19 cellular contexts compared by ENCODE assay signal in the genomic region with DNA sequence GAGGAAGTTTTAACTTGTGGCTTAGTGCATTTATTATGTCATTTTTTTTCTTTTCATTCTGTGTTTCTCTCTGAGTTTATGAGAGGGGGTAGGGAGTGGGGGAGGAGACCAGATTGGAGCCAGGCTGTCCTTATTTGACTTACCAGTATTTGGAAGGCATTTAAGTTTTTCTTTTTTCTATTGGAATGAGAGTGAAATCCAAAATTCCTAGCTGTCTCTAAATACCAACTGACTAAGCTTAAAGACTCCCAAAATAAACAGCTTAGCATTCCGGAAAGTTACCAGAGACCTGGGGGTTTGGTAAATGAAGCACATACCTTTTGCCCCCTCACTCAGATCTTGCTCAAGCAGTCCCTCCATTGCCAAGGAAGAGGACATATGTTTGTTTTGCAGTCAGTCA.
DNase-seq lines count a peak whose midpoint lies in the region; ATAC-seq and TF ChIP-seq lines count a peak whose summit lies in the region.
"Had no signal": no experiment of that assay in that cellular context is flagged by ENCODE, and none has a peak within 500 bp of the region (broad histone marks: within the 10 kb centered on the region; RNA-seq: fewer than 3 reads in every experiment).

No MANE protein-coding gene starts in this region.

- H3K9ac ChIP-seq in adipocyte (ENCODE audit: low read length): peak overlapping the region; percentile 82

- CTCF ChIA-PET in T-cell (lab: Charles Lee): no interaction called here

- no peak overlapping the region for H3K27ac Mint-ChIP-seq in T-cell
- H3K27ac Mint-ChIP-seq: activated B cell treated with CpG ODN at 0.5 μM for 24 hours; activated naive CD4-positive, alpha-beta T cell treated with anti-CD3 and anti-CD28 coated beads, Interleukin-2, amount 10 ng/mL, durations not matched to agents 7 days and 5 days had no signal

- peak; percentile 83 for DNase-seq in AG20443 (ENCODE audit: low spot score)
- peak; percentile 95 for DNase-seq in adipocyte (ENCODE audit: low read depth)
- peak; percentile 17 for DNase-seq in fibroblast of villous mesenchyme (ENCODE audit: low read depth)
- DNase-seq in renal cortical epithelial cell (ENCODE audit: low read depth): peak; percentile 28
- DNase-seq in BE2C: no peak
- no peak for DNase-seq in T-cell
- DNase-seq in DMS153 treated with DMSO at 0.1 percent for 48 hours (lab: John Stamatoyannopoulos, UW; ENCODE audit: unreplicated experiment): no peak
- DNase-seq: activated B cell treated with CpG ODN at 0.5 μM for 24 hours; activated naive CD4-positive, alpha-beta T cell treated with anti-CD3 and anti-CD28 coated beads, Interleukin-2, amount 10 ng/mL, durations not matched to agents 7 days and 5 days; central memory CD4-positive, alpha-beta T cell; KG1; NCI-H1417; NCI-H526; PC-9; SW 1271 had no signal

- peaks cover 0 to 4% of the 10 kb centered on the region in 2 donors for H3K27me3 Mint-ChIP-seq in T-cell
- H3K27me3 Mint-ChIP-seq: activated naive CD4-positive, alpha-beta T cell treated with anti-CD3 and anti-CD28 coated beads, Interleukin-2, amount 10 ng/mL, durations not matched to agents 7 days and 5 days had no signal

- ATAC-seq in T-cell (replicated peaks in 1 of 4) (no peak), HG03139 (IDR thresholded peaks at IDR 0.05; ENCODE audit: unreplicated experiment) (no peak)
- ATAC-seq: HCT116 had no signal

- H3K4me1 ChIP-seq in adipocyte (ENCODE audit: control insufficient read depth, insufficient read depth, low read length): peaks cover 64% of the 10 kb centered on the region
- H3K4me1 ChIP-seq in BE2C: no peaks in the 10 kb centered on the region

- H3K9me3 ChIP-seq in adipocyte (ENCODE audit: control insufficient read depth, low read length) (no peaks in the 10 kb centered on the region), BE2C (no peaks in the 10 kb centered on the region)
- H3K9me3 ChIP-seq: neutrophil had no signal

- H3K27me3 ChIP-seq in adipocyte (replicated peaks; ENCODE audit: control insufficient read depth, insufficient read depth, low read length) (no peaks in the 10 kb centered on the region), BE2C (no peaks in the 10 kb centered on the region; the same call in 1 of the 2 replicates)

- POLR2A ChIA-PET in T-cell (lab: Charles Lee): no interaction called here

- H3K36me3 Mint-ChIP-seq in T-cell: no peaks in the 10 kb centered on the region
- H3K36me3 Mint-ChIP-seq: activated naive CD4-positive, alpha-beta T cell treated with anti-CD3 and anti-CD28 coated beads, Interleukin-2, amount 10 ng/mL, durations not matched to agents 7 days and 5 days had no signal

- peaks cover 0 to 4% (median 0%) of the 10 kb centered on the region in 3 donors for H3K9me3 Mint-ChIP-seq in T-cell
- H3K9me3 Mint-ChIP-seq: activated B cell treated with CpG ODN at 0.5 μM for 24 hours; activated naive CD4-positive, alpha-beta T cell treated with anti-CD3 and anti-CD28 coated beads, Interleukin-2, amount 10 ng/mL, durations not matched to agents 7 days and 5 days had no signal

- TF ChIP-seq CTCF in fibroblast of villous mesenchyme (IDR thresholded peaks at IDR 0.05; ENCODE audit: insufficient read depth, low read depth, low read length) (no peak), BE2C (IDR thresholded peaks at IDR 0.05; ENCODE audit: low read depth, low read length) (no peak)

- H3K36me3 ChIP-seq in adipocyte (ENCODE audit: control insufficient read depth, insufficient read depth, low read length, severe bottlenecking) (no peaks in the 10 kb centered on the region), BE2C (no peaks in the 10 kb centered on the region)
- H3K36me3 ChIP-seq: neutrophil had no signal

- no peaks in the 10 kb centered on the region for H3K4me1 Mint-ChIP-seq in T-cell
- H3K4me1 Mint-ChIP-seq: activated B cell treated with CpG ODN at 0.5 μM for 24 hours; activated naive CD4-positive, alpha-beta T cell treated with anti-CD3 and anti-CD28 coated beads, Interleukin-2, amount 10 ng/mL, durations not matched to agents 7 days and 5 days had no signal

- H3K4me3 ChIP-seq in adipocyte (ENCODE audit: low read length): peak overlapping the region; percentile 59
- H3K4me3 ChIP-seq in fibroblast of villous mesenchyme (ENCODE audit: low read depth, low read length): no peak overlapping the region
- H3K4me3 ChIP-seq in BE2C (ENCODE audit: low read depth, low read length): no peak overlapping the region
- H3K4me3 ChIP-seq: lung, PC-9 had no signal

- no peak overlapping the region for H3K4me3 Mint-ChIP-seq in T-cell
- H3K4me3 Mint-ChIP-seq: activated B cell treated with CpG ODN at 0.5 μM for 24 hours; activated naive CD4-positive, alpha-beta T cell treated with anti-CD3 and anti-CD28 coated beads, Interleukin-2, amount 10 ng/mL, durations not matched to agents 7 days and 5 days had no signal

Comparison
In these comparisons a context has a peak if more than half of its experiments do, and no peak if none do; other contexts are left out.
1. DNase-seq: peak in AG20443 (single experiment), adipocyte (single experiment), fibroblast of villous mesenchyme (single experiment) and renal cortical epithelial cell (single experiment); none in BE2C (single experiment), T-cell (0 of 34) and DMS153 treated with DMSO at 0.1 percent for 48 hours (single experiment).